Comparison of ENCODE assay signal across 2 cellular contexts in the genomic region with DNA sequence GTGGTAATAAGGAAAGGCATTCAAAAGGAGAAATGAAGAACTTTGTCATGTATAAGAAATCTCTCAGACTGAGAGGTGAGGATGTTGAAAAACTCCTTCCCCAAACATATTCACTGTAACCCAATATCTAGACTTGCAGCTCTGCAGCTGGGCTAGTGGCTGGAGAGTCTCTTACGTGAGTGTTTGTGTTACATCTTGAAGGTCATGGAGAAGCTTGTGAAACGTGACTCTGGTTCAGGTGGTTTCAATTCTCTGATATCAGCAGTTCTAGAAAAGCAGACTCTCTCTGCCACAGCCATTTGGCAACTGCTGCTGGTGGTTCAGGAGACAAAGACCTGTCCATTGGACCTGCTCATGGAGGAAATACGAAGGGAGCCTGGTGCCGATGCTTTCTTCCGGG.
TF ChIP-seq lines count a peak whose summit lies in the region.

No MANE protein-coding gene starts in this region.

TF ChIP-seq in IMR-90, 13 proteins besides CTCF, POLR2A, EP300 and RAD21:
- TF ChIP-seq CHD1 (IDR thresholded peaks at IDR 0.05; ENCODE audit: low read depth, low read length): no peak
- no peak for TF ChIP-seq MXI1 (IDR thresholded peaks at IDR 0.05; ENCODE audit: borderline replicate concordance, low read depth, low read length)
- TF ChIP-seq ELK1 (IDR thresholded peaks at IDR 0.05; ENCODE audit: borderline replicate concordance, low read depth, low read length): no peak
- no peak for TF ChIP-seq MAZ (IDR thresholded peaks at IDR 0.05; ENCODE audit: borderline replicate concordance, low read depth, low read length)
- no peak for TF ChIP-seq CEBPB (IDR thresholded peaks at IDR 0.05; ENCODE audit: low read depth, low read length)
- TF ChIP-seq MAFK (IDR thresholded peaks at IDR 0.05; ENCODE audit: low read depth, low read length): no peak
- TF ChIP-seq BHLHE40 (IDR thresholded peaks at IDR 0.05; ENCODE audit: low read depth, low read length): no peak

TF ChIP-seq in GM23338, 12 proteins besides CTCF, POLR2A, EP300 and RAD21:
- no peak for TF ChIP-seq ZNF331 (CRISPR knock-in tag; IDR thresholded peaks at IDR 0.05; ENCODE audit: low read depth)
- TF ChIP-seq EZH2 (IDR thresholded peaks at IDR 0.05; ENCODE audit: low read depth, unreplicated experiment): no peak
- no peak for TF ChIP-seq NANOG (IDR thresholded peaks at IDR 0.05; ENCODE audit: borderline replicate concordance)
- TF ChIP-seq POLR2AphosphoS5 (IDR thresholded peaks at IDR 0.05; ENCODE audit: low read depth): no peak
- TF ChIP-seq JUNB (IDR thresholded peaks at IDR 0.05; ENCODE audit: unreplicated experiment): no peak
- TF ChIP-seq CREB1 (CRISPR knock-in tag; IDR thresholded peaks at IDR 0.05; ENCODE audit: low read depth): no peak
- TF ChIP-seq STAT1 (IDR thresholded peaks at IDR 0.05; ENCODE audit: unreplicated experiment): no peak
